ENCODE assay signal across 7 cellular contexts in genomic region chr4:107036602-107037151, GRCh38. TPM values are rescaled to one million over a fixed set of nuclear protein-coding genes. Genes with fewer than 3 reads are reported as not detected.
DNase-seq lines count a peak whose midpoint lies in the region; TF ChIP-seq lines count a peak whose summit lies in the region.

No MANE protein-coding gene starts in this region.

- H3T11ph ChIP-seq in H9 (ENCODE audit: low read length): no peak overlapping the region

- no peaks in the 10 kb centered on the region for H3K79me2 ChIP-seq in H9 (ENCODE audit: insufficient read depth, low read length)

- DNase-seq in H9: no peak
- DNase-seq in WERI-Rb-1: peak; percentile 13
- peak in 1 of 2 donors; percentile 26 for DNase-seq in foreskin fibroblast
- DNase-seq in NCI-H1930 (lab: John Stamatoyannopoulos, UW): no peak
- DNase-seq in epidermal melanocyte (ENCODE audit: insufficient read length, low spot score): no peak
- DNase-seq in kidney tubule cell (ENCODE audit: low spot score): no peak

- no peak overlapping the region for H3K9ac ChIP-seq in H9 (ENCODE audit: extremely low read depth, insufficient read length, low read length)
- H3K9ac ChIP-seq in skeletal muscle tissue (ENCODE audit: low read depth in 1 of 3, low read length in 3 of 3): peak overlapping the region in 1 of 3 donors; percentile 55

- no peak overlapping the region for H4K91ac ChIP-seq in H9 (ENCODE audit: insufficient read length, low read depth, low read length)

- H2BK12ac ChIP-seq in H9 (ENCODE audit: insufficient read length, low read depth, low read length): no peak overlapping the region

- H3K23me2 ChIP-seq in H9 (ENCODE audit: insufficient read length, low read depth, low read length, poor library complexity, severe bottlenecking): peaks cover 30% of the 10 kb centered on the region

- H3K4ac ChIP-seq in H9 (ENCODE audit: low read depth, low read length): no peak overlapping the region

- H4K5ac ChIP-seq in H9 (ENCODE audit: insufficient read length, low read depth, low read length): no peak overlapping the region

- peaks cover 0 to 2% of the 10 kb centered on the region in 2 experiments; a peak in 2 of 5 replicates for H3K9me3 Mint-ChIP-seq in H9

- no peak overlapping the region for H2AFZ ChIP-seq in H9 (ENCODE audit: low read length)

- H3K23ac ChIP-seq in H9 (ENCODE audit: insufficient read length, low read depth, low read length): no peak overlapping the region

- H2AK5ac ChIP-seq in H9 (ENCODE audit: insufficient read length, low read length): no peak overlapping the region

- no peak overlapping the region for H3K18ac ChIP-seq in H9 (ENCODE audit: insufficient read length, low read depth, low read length)

- WGBS in H9 (ENCODE audit: extremely low coverage, insufficient read length, low lambda C conversion rate): no CpG with 5 or more reads among the region's 18 CpGs

- H4K8ac ChIP-seq in H9 (replicated peaks; ENCODE audit: insufficient read length, low read depth, low read length): no peak overlapping the region

- H2BK20ac ChIP-seq in H9 (ENCODE audit: low read depth, low read length, poor library complexity, severe bottlenecking): no peak overlapping the region

- H3K27ac ChIP-seq in H9 (ENCODE audit: insufficient read length, low read depth, low read length): no peak overlapping the region
- no peak overlapping the region for H3K27ac ChIP-seq in WERI-Rb-1
- H3K27ac ChIP-seq in skeletal muscle tissue (ENCODE audit: low read depth, low read length): no peak overlapping the region

- no peak overlapping the region for H3K27ac Mint-ChIP-seq in H9

- peaks cover 34 to 40% of the 10 kb centered on the region in 2 experiments for H3K4me1 Mint-ChIP-seq in H9

- peak overlapping the region; percentile 61 for H3K4me3 ChIP-seq in WERI-Rb-1 (ENCODE audit: low read depth, low read length)
- H3K4me3 ChIP-seq in foreskin fibroblast (ENCODE audit: low read depth in 1 of 2, low read length in 2 of 2): peak overlapping the region; percentile 46 to 67
- H3K4me3 ChIP-seq in skeletal muscle tissue (ENCODE audit: low read length in 3 of 3): peak overlapping the region; percentile 69 to 71 (median 70)

- peaks cover 33% of the 10 kb centered on the region for H3K27me3 ChIP-seq in H9 (ENCODE audit: insufficient read depth, low read length)
- H3K27me3 ChIP-seq in WERI-Rb-1 (ENCODE audit: insufficient read depth, low read depth, severe bottlenecking): peaks cover 29% of the 10 kb centered on the region
- H3K27me3 ChIP-seq in skeletal muscle tissue (ENCODE audit: control insufficient read depth in 3 of 3, insufficient read depth in 3 of 3, low read length in 3 of 3): peaks cover 11 to 38% (median 33%) of the 10 kb centered on the region in 3 donors

- peak overlapping the region; percentile 82 for H3K4me2 ChIP-seq in H9 (ENCODE audit: insufficient read depth, insufficient read length, low read length)

- H3K56ac ChIP-seq in H9 (ENCODE audit: insufficient read length, low read depth, low read length): no peak overlapping the region

- H3K14ac ChIP-seq in H9 (ENCODE audit: insufficient read depth, low read length): no peak overlapping the region

- H3K9me3 ChIP-seq in H9 (ENCODE audit: control insufficient read depth, low read depth, low read length) (no peaks in the 10 kb centered on the region), WERI-Rb-1 (ENCODE audit: severe bottlenecking) (no peaks in the 10 kb centered on the region), skeletal muscle tissue (ENCODE audit: control insufficient read depth in 3 of 3, low read length in 3 of 3) (no peaks in the 10 kb centered on the region)

- H2BK5ac ChIP-seq in H9 (ENCODE audit: insufficient read length, low read length): no peak overlapping the region

- H4K20me1 ChIP-seq in H9 (ENCODE audit: control insufficient read depth, insufficient read depth, insufficient read length): no peaks in the 10 kb centered on the region

- no peaks in the 10 kb centered on the region for H3K36me3 ChIP-seq in WERI-Rb-1
- no peaks in the 10 kb centered on the region for H3K36me3 ChIP-seq in skeletal muscle tissue (ENCODE audit: control insufficient read depth in 3 of 3, insufficient read depth in 3 of 3, low read length in 3 of 3)

- peaks cover 66% of the 10 kb centered on the region for H3K27me3 Mint-ChIP-seq in H9 (ENCODE audit: low read depth)

- peaks cover 3% of the 10 kb centered on the region; the same call in 1 of the 2 replicates for H3K4me1 ChIP-seq in H9 (ENCODE audit: insufficient read depth, low read length)
- H3K4me1 ChIP-seq in skeletal muscle tissue (ENCODE audit: control insufficient read depth in 3 of 3, insufficient read depth in 3 of 3, low read length in 3 of 3): peaks cover 26 to 32% (median 29%) of the 10 kb centered on the region in 3 donors

- H2BK120ac ChIP-seq in H9 (ENCODE audit: low read depth, low read length, poor library complexity, severe bottlenecking): no peak overlapping the region

- H3K36me3 Mint-ChIP-seq in H9 (ENCODE audit: insufficient read depth in 1 of 3, low read depth in 3 of 3): no peaks in the 10 kb centered on the region; a peak in 1 of 7 replicates

- no peaks in the 10 kb centered on the region for H3K79me1 ChIP-seq in H9 (ENCODE audit: insufficient read depth, low read depth, low read length, poor library complexity, severe bottlenecking)

- TF ChIP-seq CTCF in H9 (conservative IDR thresholded peaks at IDR 0.05): no peak
- no peak for TF ChIP-seq CTCF in WERI-Rb-1 (IDR thresholded peaks at IDR 0.05; ENCODE audit: low read depth, low read length)
- TF ChIP-seq CTCF in foreskin fibroblast (IDR thresholded peaks at IDR 0.05; ENCODE audit: low read depth, low read length): no peak

- H2BK15ac ChIP-seq in H9 (ENCODE audit: low read depth, low read length): no peak overlapping the region

- peak overlapping the region; percentile 69 to 93 for H3K4me3 Mint-ChIP-seq in H9

RNA-seq across cellular contexts. Expression of gene DKK2, which starts 0.6 kb away (rescaled TPM):
- total RNA-seq in H9 (2021) (0.11 TPM in 1 of 2 replicates, not detected in the other), skeletal muscle tissue (28.2 TPM)

Comparison
In these comparisons a context has a peak if more than half of its experiments do, and no peak if none do; other contexts are left out.
1. RNA of gene DKK2, which starts 0.6 kb away (total RNA-seq): 28.2 TPM in skeletal muscle tissue (single experiment); 0.11 TPM in H9; every median in the first group is over 10 times any median in the second.
2. Peak in every context shown above with its lines, with median percentiles within 50 percentile points of each other: H3K4me3 ChIP-seq.